Comparison of ENCODE assay signal across 21 cellular contexts in genomic region chrX:151015684-151016083, GRCh38. TPM values are rescaled to one million over a fixed set of nuclear protein-coding genes. Genes with fewer than 3 reads are reported as not detected.
A peak's percentile ranks its signal among the peaks of the same experiment; 100 is the strongest.
DNase-seq lines count a peak whose midpoint lies in the region; FAIRE-seq and TF ChIP-seq lines count a peak whose summit lies in the region.
"Had no signal": no experiment of that assay in that cellular context is flagged by ENCODE, and none has a peak within 500 bp of the region (broad histone marks: within the 10 kb centered on the region; RNA-seq: fewer than 3 reads in every experiment).

No MANE protein-coding gene starts in this region.

- no peaks in the 10 kb centered on the region for H3K4me1 ChIP-seq in astrocyte (ENCODE audit: insufficient read depth, low read length)
- H3K4me1 ChIP-seq: BLaER1 treated with 17β-estradiol and CSF1 and Interleukin-3, amounts not matched to agents 10 nM and 100 nM; Caco-2 had no signal

- TF ChIP-seq CTCF in astrocyte (IDR thresholded peaks at IDR 0.05; ENCODE audit: insufficient read depth, low read depth, low read length), result no peak

- H3K27ac Mint-ChIP-seq in astrocyte (ENCODE audit: unreplicated experiment), result no peak overlapping the region
- H3K27ac Mint-ChIP-seq: B cell; CD4-positive, alpha-beta T cell; CD8-positive, alpha-beta T cell had no signal

- H3K79me2 ChIP-seq in astrocyte (ENCODE audit: insufficient read depth, low read length), result no peaks in the 10 kb centered on the region

- no peak overlapping the region for H3K9ac ChIP-seq in astrocyte (ENCODE audit: low read length)
- H3K9ac ChIP-seq: BLaER1 treated with 17β-estradiol and CSF1 and Interleukin-3, amounts not matched to agents 10 nM and 100 nM had no signal

- H3K36me3 Mint-ChIP-seq in astrocyte (ENCODE audit: low read depth, unreplicated experiment), result no peaks in the 10 kb centered on the region
- H3K36me3 Mint-ChIP-seq: CD8-positive, alpha-beta T cell had no signal

- FAIRE-seq in GM12891 (lab: Jason Lieb, UNC) (peak; percentile 20), astrocyte (lab: Jason Lieb, UNC) (peak; percentile 54)
- FAIRE-seq: A204.1, D721Med, G401.6, GM12892, GM18507 had no signal

- H3K27ac ChIP-seq in astrocyte (ENCODE audit: low read depth, low read length), result no peak overlapping the region
- H3K27ac ChIP-seq: BLaER1 treated with 17β-estradiol and CSF1 and Interleukin-3, amounts not matched to agents 10 nM and 100 nM; C4-2B had no signal

- H4K20me1 ChIP-seq in astrocyte (ENCODE audit: insufficient read depth, low read length), result no peaks in the 10 kb centered on the region
- H4K20me1 ChIP-seq: BLaER1 treated with 17β-estradiol and CSF1 and Interleukin-3, amounts not matched to agents 10 nM and 100 nM had no signal

- H3K27me3 ChIP-seq in astrocyte (ENCODE audit: insufficient read depth, low read length), result no peaks in the 10 kb centered on the region
- H3K27me3 ChIP-seq: BLaER1 treated with 17β-estradiol and CSF1 and Interleukin-3, amounts not matched to agents 10 nM and 100 nM had no signal

- no peak for DNase-seq in GM12891 (ENCODE audit: insufficient read length, low spot score)
- no peak for DNase-seq in astrocyte (ENCODE audit: low read depth)
- no peak for DNase-seq in NCI-H128 (lab: John Stamatoyannopoulos, UW; ENCODE audit: unreplicated experiment)
- no peak for DNase-seq in occipital lobe (lab: John Stamatoyannopoulos, UW)
- DNase-seq in KBM-7, result no peak
- DNase-seq: 8988T; AML-193; Caco-2; Calu3; CD4-positive, alpha-beta T cell; CD8-positive, alpha-beta T cell; DMS79 treated with DMSO at 0.1 percent for 48 hours; GF-D8 had no signal

- no peaks in the 10 kb centered on the region for H3K27me3 Mint-ChIP-seq in astrocyte (ENCODE audit: low read depth, unreplicated experiment)
- H3K27me3 Mint-ChIP-seq: B cell; CD4-positive, alpha-beta T cell had no signal

- H3K4me3 Mint-ChIP-seq in astrocyte (ENCODE audit: unreplicated experiment), result no peak overlapping the region
- H3K4me3 Mint-ChIP-seq: B cell; CD4-positive, alpha-beta T cell; CD8-positive, alpha-beta T cell had no signal

- H3K4me1 Mint-ChIP-seq in astrocyte (ENCODE audit: low read depth, unreplicated experiment), result no peaks in the 10 kb centered on the region
- H3K4me1 Mint-ChIP-seq: B cell had no signal

- no peak overlapping the region for H3K4me2 ChIP-seq in astrocyte (ENCODE audit: low read length)
- H3K4me2 ChIP-seq: BLaER1 treated with 17β-estradiol and CSF1 and Interleukin-3, amounts not matched to agents 10 nM and 100 nM had no signal

- no peak for TF ChIP-seq POLR2A in GM12891 (IDR thresholded peaks at IDR 0.05; ENCODE audit: low read depth, low read length)

- no peak overlapping the region for H3K4me3 ChIP-seq in astrocyte (ENCODE audit: insufficient read depth, low read depth, low read length)
- H3K4me3 ChIP-seq: BLaER1 treated with 17β-estradiol and CSF1 and Interleukin-3, amounts not matched to agents 10 nM and 100 nM had no signal

- H3K36me3 ChIP-seq in astrocyte (ENCODE audit: insufficient read depth, low read length), result no peaks in the 10 kb centered on the region

- H3K9me3 ChIP-seq in astrocyte (ENCODE audit: insufficient read depth, low read depth, low read length), result no peaks in the 10 kb centered on the region
- H3K9me3 ChIP-seq: Caco-2 had no signal

- H3K9me3 Mint-ChIP-seq in astrocyte (ENCODE audit: unreplicated experiment), result no peaks in the 10 kb centered on the region
- H3K9me3 Mint-ChIP-seq: CD4-positive, alpha-beta T cell; CD8-positive, alpha-beta T cell had no signal

- no peak overlapping the region for H2AFZ ChIP-seq in astrocyte (ENCODE audit: low read depth, low read length)

- in situ Hi-C loops in KBM-7 (cut with MboI; ENCODE audit: low pct_unique_long_range_greater_than_20kb, low sequenced_read_pairs), result no loop called here

TF ChIP-seq in GM12891, 5 proteins besides CTCF, POLR2A, EP300 and RAD21:
- no peak for TF ChIP-seq TAF1 (IDR thresholded peaks at IDR 0.05; ENCODE audit: low read depth, low read length)
- TF ChIP-seq SPI1 (IDR thresholded peaks at IDR 0.05; ENCODE audit: low read depth, low read length), result no peak
- TF ChIP-seq PAX5 (IDR thresholded peaks at IDR 0.05; ENCODE audit: insufficient read depth, low read length, severe bottlenecking), result no peak
TF ChIP-seq in GM12891: peak in this region for 0.

RNA-seq across cellular contexts. Expression of gene HMGB3, which starts 32.5 kb away (rescaled TPM):
- 35.8 TPM for polyA plus RNA-seq in GM12891 (2012; ENCODE audit: low read depth, missing spikeins)
- total RNA-seq in astrocyte, result 25.8 and 34.7 TPM in 2 replicates
- 42.7 TPM for total RNA-seq in occipital lobe
